In genomic region chr2:25387479-25388449, GRCh38 we compare ENCODE assay signal across 24 cellular contexts. TPM values are rescaled to one million over a fixed set of nuclear protein-coding genes. Genes with fewer than 3 reads are reported as not detected.
DNase-seq lines count a peak whose midpoint lies in the region; ATAC-seq and TF ChIP-seq lines count a peak whose summit lies in the region.
"Had no signal": no experiment of that assay in that cellular context is flagged by ENCODE, and none has a peak within 500 bp of the region (broad histone marks: within the 10 kb centered on the region; RNA-seq: fewer than 3 reads in every experiment).

No MANE protein-coding gene starts in this region.

- H3K4me1 Mint-ChIP-seq in T-helper 2 cell treated with Interferon-gamma antibody and Interleukin-4, amounts not matched to agents 5 μg/mL and 100 μg/mL, for 36 hours (ENCODE audit: low read depth), result peaks cover 20% of the 10 kb centered on the region
- H3K4me1 Mint-ChIP-seq in activated T-helper 1 cell treated with anti-CD3 and anti-CD28 coated beads, Interleukin-12 subunit alpha, Interleukin-12 subunit beta, Interleukin-2, Interleukin-4 antibody, amounts not matched to agents 30 ng/mL and 10 ng/mL and 1 ng/mL, durations not matched to agents 14 hours and 24 hours and 36 hours (ENCODE audit: low read depth), result peaks cover 38% of the 10 kb centered on the region
- H3K4me1 Mint-ChIP-seq in nephron progenitor cell, result peaks cover 40% of the 10 kb centered on the region
- H3K4me1 Mint-ChIP-seq: activated T-helper 17 cell treated with anti-CD3 and anti-CD28 coated beads, Interleukin-2, amount 50 U/mL, for 72 hours had no signal

- peak overlapping the region; percentile 68 for H3K27ac Mint-ChIP-seq in T-helper 2 cell treated with Interferon-gamma antibody and Interleukin-4, amounts not matched to agents 5 μg/mL and 100 μg/mL, for 36 hours
- H3K27ac Mint-ChIP-seq in activated T-helper 1 cell treated with anti-CD3 and anti-CD28 coated beads, Interleukin-12 subunit alpha, Interleukin-12 subunit beta, Interleukin-2, Interleukin-4 antibody, amounts not matched to agents 30 ng/mL and 10 ng/mL and 1 ng/mL, durations not matched to agents 14 hours and 24 hours and 36 hours, result peak overlapping the region; percentile 47
- H3K27ac Mint-ChIP-seq in nephron progenitor cell, result peak overlapping the region; percentile 60
- H3K27ac Mint-ChIP-seq: activated naive CD8-positive, alpha-beta T cell treated with anti-CD3 and anti-CD28 coated beads for 36 hours; type B pancreatic cell had no signal

- peaks cover 26% of the 10 kb centered on the region for H3K36me3 Mint-ChIP-seq in T-helper 2 cell treated with Interferon-gamma antibody and Interleukin-4, amounts not matched to agents 5 μg/mL and 100 μg/mL, for 36 hours (ENCODE audit: low read depth)
- H3K36me3 Mint-ChIP-seq in activated T-helper 1 cell treated with anti-CD3 and anti-CD28 coated beads, Interleukin-12 subunit alpha, Interleukin-12 subunit beta, Interleukin-2, Interleukin-4 antibody, amounts not matched to agents 30 ng/mL and 10 ng/mL and 1 ng/mL, durations not matched to agents 14 hours and 24 hours and 36 hours (ENCODE audit: low read depth), result peaks cover 13% of the 10 kb centered on the region
- H3K36me3 Mint-ChIP-seq in nephron progenitor cell (ENCODE audit: low read depth), result peaks cover 60% of the 10 kb centered on the region

- peaks cover 3% of the 10 kb centered on the region for H3K9me3 Mint-ChIP-seq in T-helper 2 cell treated with Interferon-gamma antibody and Interleukin-4, amounts not matched to agents 5 μg/mL and 100 μg/mL, for 36 hours
- H3K9me3 Mint-ChIP-seq in activated T-helper 1 cell treated with anti-CD3 and anti-CD28 coated beads, Interleukin-12 subunit alpha, Interleukin-12 subunit beta, Interleukin-2, Interleukin-4 antibody, amounts not matched to agents 30 ng/mL and 10 ng/mL and 1 ng/mL, durations not matched to agents 14 hours and 24 hours and 36 hours, result peaks cover 4% of the 10 kb centered on the region
- H3K9me3 Mint-ChIP-seq in nephron progenitor cell, result peaks cover 6% of the 10 kb centered on the region
- H3K9me3 Mint-ChIP-seq: activated T-helper 17 cell treated with anti-CD3 and anti-CD28 coated beads, Interleukin-2, amount 50 U/mL, for 72 hours; type B pancreatic cell had no signal

- no peak for ATAC-seq in HG03378 (IDR thresholded peaks at IDR 0.05; ENCODE audit: unreplicated experiment)
- ATAC-seq: activated CD4-positive, CD25-positive, alpha-beta regulatory T cell treated with anti-CD3 and anti-CD28 coated beads, Interleukin-2, amount 50 U/mL, for 24 hours; activated T-helper 17 cell treated with anti-CD3 and anti-CD28 coated beads, Interleukin-2, amount 50 U/mL, for 72 hours; SK-N-SH treated with all-trans-retinoic acid at 6 μM for 48 hours had no signal

- in situ Hi-C loops in G401 (cut with HindIII; ENCODE audit: low sequenced_read_pairs), result no loop called here

- DNase-seq in T-helper 2 cell treated with Interferon-gamma antibody and Interleukin-4, amounts not matched to agents 5 μg/mL and 100 μg/mL, for 36 hours (ENCODE audit: low spot score), result no peak
- DNase-seq in T-helper 2 cell (no peak), G401 (ENCODE audit: low spot score) (peak; percentile 66), nephron progenitor cell (no peak), LoVo (ENCODE audit: low spot score) (no peak), DMS114 treated with DMSO at 0.1 percent for 48 hours (lab: John Stamatoyannopoulos, UW; ENCODE audit: unreplicated experiment) (no peak)
- DNase-seq in activated T-helper 1 cell treated with anti-CD3 and anti-CD28 coated beads, Interleukin-12 subunit alpha, Interleukin-12 subunit beta, Interleukin-2, Interleukin-4 antibody, amounts not matched to agents 30 ng/mL and 10 ng/mL and 1 ng/mL, durations not matched to agents 14 hours and 24 hours and 36 hours (ENCODE audit: low spot score), result no peak
- DNase-seq: 8988T; activated naive CD8-positive, alpha-beta T cell treated with anti-CD3 and anti-CD28 coated beads for 36 hours; AML-193; central memory CD4-positive, alpha-beta T cell; dermis blood vessel endothelial cell; DMS79 treated with DMSO at 0.1 percent for 48 hours; HCEC 1CT; islet precursor cell; NCI-H1092; NCI-H187; NCI-H2171 treated with DMSO at 0.1 percent for 48 hours; NCI-H524 treated with DMSO at 0.1 percent for 48 hours had no signal

- H3K4me3 Mint-ChIP-seq in T-helper 2 cell treated with Interferon-gamma antibody and Interleukin-4, amounts not matched to agents 5 μg/mL and 100 μg/mL, for 36 hours, result peak overlapping the region; percentile 7
- no peak overlapping the region for H3K4me3 Mint-ChIP-seq in activated T-helper 1 cell treated with anti-CD3 and anti-CD28 coated beads, Interleukin-12 subunit alpha, Interleukin-12 subunit beta, Interleukin-2, Interleukin-4 antibody, amounts not matched to agents 30 ng/mL and 10 ng/mL and 1 ng/mL, durations not matched to agents 14 hours and 24 hours and 36 hours
- no peak overlapping the region for H3K4me3 Mint-ChIP-seq in nephron progenitor cell
- H3K4me3 Mint-ChIP-seq: activated naive CD8-positive, alpha-beta T cell treated with anti-CD3 and anti-CD28 coated beads for 36 hours; activated T-helper 17 cell treated with anti-CD3 and anti-CD28 coated beads, Interleukin-2, amount 50 U/mL, for 72 hours; type B pancreatic cell had no signal

- intact Hi-C loops in activated T-helper 1 cell treated with anti-CD3 and anti-CD28 coated beads, Interleukin-12 subunit alpha, Interleukin-12 subunit beta, Interleukin-2, Interleukin-4 antibody, amounts not matched to agents 30 ng/mL and 10 ng/mL and 1 ng/mL, durations not matched to agents 14 hours and 24 hours and 36 hours (cut with micrococcal nuclease), result no loop called here

- H3K27me3 Mint-ChIP-seq in T-helper 2 cell treated with Interferon-gamma antibody and Interleukin-4, amounts not matched to agents 5 μg/mL and 100 μg/mL, for 36 hours (ENCODE audit: low read depth), result no peaks in the 10 kb centered on the region
- H3K27me3 Mint-ChIP-seq in activated T-helper 1 cell treated with anti-CD3 and anti-CD28 coated beads, Interleukin-12 subunit alpha, Interleukin-12 subunit beta, Interleukin-2, Interleukin-4 antibody, amounts not matched to agents 30 ng/mL and 10 ng/mL and 1 ng/mL, durations not matched to agents 14 hours and 24 hours and 36 hours (ENCODE audit: insufficient read depth), result no peaks in the 10 kb centered on the region
- H3K27me3 Mint-ChIP-seq in nephron progenitor cell (ENCODE audit: low read depth, poor library complexity), result peaks cover 7% of the 10 kb centered on the region
- H3K27me3 Mint-ChIP-seq: activated naive CD8-positive, alpha-beta T cell treated with anti-CD3 and anti-CD28 coated beads for 36 hours; activated T-helper 17 cell treated with anti-CD3 and anti-CD28 coated beads, Interleukin-2, amount 50 U/mL, for 72 hours; type B pancreatic cell had no signal

- no peak for TF ChIP-seq CTCF in nephron progenitor cell (IDR thresholded peaks at IDR 0.05)

RNA-seq across cellular contexts. Expression of gene DNMT3A, which starts 46.0 kb away (rescaled TPM):
- total RNA-seq in G401 (2014; rRNA removed; shearing (Covaris generic)), result 11.5 and 11.8 TPM in 2 replicates
- 101 and 105 TPM in 2 replicates for total RNA-seq in activated T-helper 1 cell treated with anti-CD3 and anti-CD28 coated beads, Interleukin-12 subunit alpha, Interleukin-12 subunit beta, Interleukin-2, Interleukin-4 antibody, amounts not matched to agents 30 ng/mL and 10 ng/mL and 1 ng/mL, durations not matched to agents 14 hours and 24 hours and 36 hours
